In genomic region chr20:63739129-63740069, GRCh38 we compare ENCODE assay signal across 8 cellular contexts. TPM values are rescaled to one million over a fixed set of nuclear protein-coding genes. Genes with fewer than 3 reads are reported as not detected.
DNase-seq lines count a peak whose midpoint lies in the region; ATAC-seq and TF ChIP-seq lines count a peak whose summit lies in the region.

A gene with protein sequence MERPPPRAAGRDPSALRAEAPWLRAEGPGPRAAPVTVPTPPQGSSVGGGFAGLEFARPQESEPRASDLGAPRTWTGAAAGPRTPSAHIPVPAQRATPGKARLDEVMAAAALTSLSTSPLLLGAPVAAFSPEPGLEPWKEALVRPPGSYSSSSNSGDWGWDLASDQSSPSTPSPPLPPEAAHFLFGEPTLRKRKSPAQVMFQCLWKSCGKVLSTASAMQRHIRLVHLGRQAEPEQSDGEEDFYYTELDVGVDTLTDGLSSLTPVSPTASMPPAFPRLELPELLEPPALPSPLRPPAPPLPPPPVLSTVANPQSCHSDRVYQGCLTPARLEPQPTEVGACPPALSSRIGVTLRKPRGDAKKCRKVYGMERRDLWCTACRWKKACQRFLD (plus strand): TSS chr20:63739776. CDS start chr20:63739913, 137 bp downstream.

- H3K27me3 ChIP-seq in Loucy (ENCODE audit: insufficient read depth, low read length, poor library complexity, severe bottlenecking): no peaks in the 10 kb centered on the region

- H4K20me1 ChIP-seq in Loucy (ENCODE audit: insufficient read depth, low read length, poor library complexity, severe bottlenecking): peaks cover 32% of the 10 kb centered on the region

- DNase-seq in DMS153 (lab: John Stamatoyannopoulos, UW): peak; percentile 46
- peak; percentile 53 for DNase-seq in T follicular helper cell (ENCODE audit: low read depth)
- no peak for DNase-seq in astrocyte of the cerebellum (ENCODE audit: low read depth)
- peak; percentile 93 for DNase-seq in left ventricle myocardium superior
- peak; percentile 77 for DNase-seq in pons (ENCODE audit: low spot score)

- H2AFZ ChIP-seq in Loucy (ENCODE audit: low read length): peak within 1 kb of the TSS; percentile 30; the same call in 1 of the 2 replicates

- H3K9me3 ChIP-seq in Loucy (ENCODE audit: insufficient read depth, low read depth, low read length): no peaks in the 10 kb centered on the region

- 0 out of 2 replicates have a peak, but pooled peaks cover 7% of the 10 kb centered on the region for H3F3A ChIP-seq in Loucy (ENCODE audit: low read depth)

- H3K4me1 ChIP-seq in Loucy (ENCODE audit: insufficient read depth, low read length, poor library complexity, severe bottlenecking): peaks cover 38% of the 10 kb centered on the region

- peak; percentile 38 for ATAC-seq in GM21619 (IDR thresholded peaks at IDR 0.05; ENCODE audit: unreplicated experiment)
- peak; percentile 69 for ATAC-seq in left ventricle myocardium superior
- no peak for ATAC-seq in GM18907 (IDR thresholded peaks at IDR 0.05; ENCODE audit: unreplicated experiment)

- TF ChIP-seq CTCF in Loucy (conservative IDR thresholded peaks at IDR 0.05; ENCODE audit: low read length): no peak
- no peak for TF ChIP-seq CTCF in astrocyte of the cerebellum (IDR thresholded peaks at IDR 0.05; ENCODE audit: low read depth, low read length, missing control alignments)

- H3K9ac ChIP-seq in Loucy (ENCODE audit: low read depth, low read length, poor library complexity, severe bottlenecking): peak within 1 kb of the TSS; percentile 98

- in situ Hi-C loops in astrocyte of the cerebellum (cut with HindIII; ENCODE audit: low sequenced_read_pairs): no loop called here

- H3K36me3 ChIP-seq in Loucy (ENCODE audit: insufficient read depth, low read length): peaks cover 25% of the 10 kb centered on the region; the same call in 1 of the 2 replicates

- peaks cover 38% of the 10 kb centered on the region for H3K79me2 ChIP-seq in Loucy (ENCODE audit: insufficient read depth, low read length)

- peak within 1 kb of the TSS; percentile 95 for H3K4me2 ChIP-seq in Loucy (ENCODE audit: low read depth, low read length, poor library complexity, severe bottlenecking)

- H3K9me2 ChIP-seq in Loucy (replicated peaks; ENCODE audit: low read depth, low read length): no peaks in the 10 kb centered on the region

- intact Hi-C loops in left ventricle myocardium superior (cut with micrococcal nuclease): no loop called here

- peak within 1 kb of the TSS; percentile 88 for H3K4me3 ChIP-seq in Loucy (ENCODE audit: low read length, poor library complexity, severe bottlenecking)
- peak within 1 kb of the TSS; percentile 61 for H3K4me3 ChIP-seq in astrocyte of the cerebellum (ENCODE audit: low read depth, low read length)

RNA-seq across cellular contexts. Expression of the gene that starts here (rescaled TPM):
- total RNA-seq in left ventricle myocardium superior: 104 TPM
